ENCODE assay signal across 8 cellular contexts in the genomic region with DNA sequence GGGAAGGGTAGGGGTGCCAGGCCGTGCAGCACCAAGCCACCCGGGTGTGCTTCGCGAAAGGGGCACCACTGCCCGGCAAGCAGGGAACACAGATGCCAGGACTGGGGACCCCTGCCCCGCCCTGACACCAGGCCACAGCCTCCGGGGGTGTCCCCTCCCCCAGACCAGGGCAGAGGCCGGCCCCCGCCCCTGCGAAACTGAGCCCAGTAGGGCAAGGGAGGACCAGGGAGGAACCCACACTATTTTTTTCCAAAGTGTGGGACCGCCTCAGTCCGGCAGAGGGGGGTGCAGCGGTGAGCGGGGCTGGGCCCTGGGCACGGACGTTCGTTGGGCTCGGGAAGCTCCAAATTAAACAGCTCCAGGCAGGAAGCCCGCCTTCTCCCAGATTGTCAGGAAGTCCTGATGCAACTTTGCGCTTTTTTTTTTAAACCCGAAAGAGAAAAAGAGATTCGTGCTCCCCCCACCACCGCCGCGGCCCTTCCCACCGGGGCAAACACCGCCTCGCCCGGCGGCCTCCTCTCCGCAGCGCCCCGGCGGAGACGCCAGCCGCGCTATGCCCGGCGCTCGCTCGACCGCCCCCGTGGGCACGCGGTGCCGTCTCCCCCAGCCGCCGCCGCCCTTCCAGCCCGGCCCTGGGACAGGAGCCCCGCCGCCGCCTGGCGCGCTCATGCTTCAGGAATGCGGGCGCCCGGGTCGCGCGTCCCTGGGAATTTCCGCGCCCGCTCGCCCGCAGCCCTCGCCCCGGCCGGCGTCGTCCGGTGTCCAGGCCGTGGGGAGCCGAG. TPM values are rescaled to one million over a fixed set of nuclear protein-coding genes. Genes with fewer than 3 reads are reported as not detected.
DNase-seq lines count a peak whose midpoint lies in the region; ATAC-seq and TF ChIP-seq lines count a peak whose summit lies in the region.

No MANE protein-coding gene starts in this region.

- TF ChIP-seq RAD21 in HCT116 (IDR thresholded peaks at IDR 0.05; ENCODE audit: low read depth) = no peak

- no peaks in the 10 kb centered on the region for H3K9me3 Mint-ChIP-seq in CD8-positive, alpha-beta memory T cell
- no peaks in the 10 kb centered on the region for H3K9me3 Mint-ChIP-seq in MCF 10A (ENCODE audit: unreplicated experiment)

- peaks cover 57% of the 10 kb centered on the region for H3K79me2 ChIP-seq in HCT116 (ENCODE audit: insufficient read depth, low read length)

- H3K4me1 Mint-ChIP-seq in CD8-positive, alpha-beta memory T cell = peaks cover 39 to 49% (median 44%) of the 10 kb centered on the region in 3 donors
- H3K4me1 Mint-ChIP-seq in MCF 10A (ENCODE audit: insufficient read depth, unreplicated experiment) = peaks cover 25% of the 10 kb centered on the region

- H3K27ac ChIP-seq in CD8-positive, alpha-beta memory T cell (ENCODE audit: low read depth, low read length) = peak overlapping the region; percentile 80
- peak overlapping the region; percentile 91 for H3K27ac ChIP-seq in HCT116 (ENCODE audit: low read depth, low read length)

- H3K27me3 ChIP-seq in CD8-positive, alpha-beta memory T cell (ENCODE audit: insufficient read depth, low read length, poor library complexity, severe bottlenecking) = no peaks in the 10 kb centered on the region
- H3K27me3 ChIP-seq in HCT116 (ENCODE audit: insufficient read depth, low read length) = no peaks in the 10 kb centered on the region

- peak overlapping the region; percentile 92 for H3K4me2 ChIP-seq in HCT116 (ENCODE audit: low read length)

- H3K4me3 Mint-ChIP-seq in CD8-positive, alpha-beta memory T cell = peak overlapping the region; percentile 80 to 96 (median 85)
- H3K4me3 Mint-ChIP-seq in MCF 10A (ENCODE audit: unreplicated experiment) = peak overlapping the region; percentile 68

- ATAC-seq in HCT116 (peak; percentile 49), GM19397 (IDR thresholded peaks at IDR 0.05; ENCODE audit: unreplicated experiment) (no peak), HG03565 (IDR thresholded peaks at IDR 0.05; ENCODE audit: unreplicated experiment) (no peak)

- CTCF ChIA-PET in CD8-positive, alpha-beta memory T cell (lab: Charles Lee) = interaction anchor here (0.7 to 1.9 kb wide), 9 partner anchors 9 to 119 kb away, joined by 3 to 9 read pairs (median 3); partner anchors contain the start of genes GALNS and TRAPPC2L
- CTCF ChIA-PET in HCT116 (lab: Charles Lee) = interaction anchor here (0.9 to 8.9 kb wide), 10 partner anchors 11 to 387 kb away, joined by 3 to 59 read pairs (median 4); partner anchors contain the start of gene CDH15
- CTCF ChIA-PET in MCF 10A (lab: Yijun Ruan, JAX) = interaction anchor here (0.6 to 6.0 kb wide), 6 partner anchors 31 to 383 kb away, joined by 3 to 61 read pairs (median 5); no protein-coding TSS in a partner anchor

- H3K9me2 ChIP-seq in HCT116 (ENCODE audit: insufficient read depth) = no peaks in the 10 kb centered on the region

- POLR2A ChIA-PET in CD8-positive, alpha-beta memory T cell (lab: Charles Lee) = interaction anchor here (0.6 to 4.7 kb wide), 6 partner anchors 9 to 47 kb away, joined by 4 to 19 read pairs (median 7); partner anchors contain the start of gene APRT
- POLR2A ChIA-PET in HCT116 (lab: Charles Lee) = interaction anchor here (0.9 to 2.1 kb wide), 8 partner anchors 9 to 27 kb away, joined by 3 to 18 read pairs (median 4); partner anchors contain the start of gene APRT
- POLR2A ChIA-PET in MCF 10A (lab: Yijun Ruan, JAX) = interaction anchor here (0.6 to 5.3 kb wide), 18 partner anchors 10 to 214 kb away, joined by 3 to 57 read pairs (median 5); partner anchors contain the start of genes APRT, CDT1 and ZC3H18

- in situ Hi-C loops in SK-MEL-5 (cut with HindIII; ENCODE audit: low pct_unique_long_range_greater_than_20kb, low sequenced_read_pairs) = no loop called here

- DNase-seq in CD8-positive, alpha-beta memory T cell = peak in 4 of 5 donors; percentile 38 to 50 (median 40)
- DNase-seq in HCT116 (ENCODE audit: low read depth, low spot score) (no peak), SK-MEL-5 (ENCODE audit: low read depth, low spot score) (peak; percentile 25), MCF 10A (ENCODE audit: unreplicated experiment) (peak; percentile 87), iris pigment epithelial cell (ENCODE audit: low read depth) (peak; percentile 74)
- DNase-seq in stimulated activated CD4-positive, alpha-beta T cell treated with anti-CD3 and anti-CD28 coated beads, Interleukin-15, amount 100 ng/mL, for 24 hours = peak; percentile 65

- peak overlapping the region; percentile 94 for H3K9ac ChIP-seq in HCT116 (ENCODE audit: low read length)

- intact Hi-C loops in HCT116 (cut with micrococcal nuclease) (loop anchor here (2.0 kb wide), 2 partner anchors 19 to 39 kb away; partner anchors contain the start of gene CDT1), MCF 10A (cut with micrococcal nuclease) (no loop called here)

- H3K36me3 Mint-ChIP-seq in CD8-positive, alpha-beta memory T cell = peaks cover 0 to 2% (median 0%) of the 10 kb centered on the region in 3 donors
- H3K36me3 Mint-ChIP-seq in MCF 10A (ENCODE audit: insufficient read depth, unreplicated experiment) = no peaks in the 10 kb centered on the region

- peaks cover 55% of the 10 kb centered on the region for H3K4me1 ChIP-seq in CD8-positive, alpha-beta memory T cell (ENCODE audit: insufficient read depth, low read length)
- H3K4me1 ChIP-seq in HCT116 (ENCODE audit: control insufficient read depth in 1 of 2, insufficient read depth in 2 of 2, low read length in 2 of 2) = peaks cover 41 to 51% of the 10 kb centered on the region in 2 experiments

- H3K27ac Mint-ChIP-seq in CD8-positive, alpha-beta memory T cell = peak overlapping the region in 6 of 8 donors; percentile 43 to 97 (median 84)
- peak overlapping the region; percentile 83 for H3K27ac Mint-ChIP-seq in MCF 10A (ENCODE audit: low read depth, unreplicated experiment)

- RAD21 ChIA-PET in HCT116 (lab: Charles Lee; ENCODE audit: low non-redundant PET in 1 of 2, low total read pairs in 2 of 2, uncharacterized antibody in 2 of 2, unreplicated experiment in 2 of 2) = interaction anchor here in 1 of 2 experiments (1.0 kb wide), 1 partner anchor 47 kb away, joined by 4 read pairs; no protein-coding TSS in a partner anchor

- H3K36me3 ChIP-seq in CD8-positive, alpha-beta memory T cell (ENCODE audit: insufficient read depth, low read length) = no peaks in the 10 kb centered on the region
- H3K36me3 ChIP-seq in HCT116 (ENCODE audit: control insufficient read depth in 1 of 2, insufficient read depth in 2 of 2, low read length in 2 of 2) = no peaks in the 10 kb centered on the region; a peak in 1 of 4 replicates

- H4K20me1 ChIP-seq in HCT116 (ENCODE audit: insufficient read depth) = peaks cover 11% of the 10 kb centered on the region; the same call in 1 of the 2 replicates

- no peaks in the 10 kb centered on the region for H3K27me3 Mint-ChIP-seq in CD8-positive, alpha-beta memory T cell
- no peaks in the 10 kb centered on the region for H3K27me3 Mint-ChIP-seq in MCF 10A (ENCODE audit: insufficient read depth, unreplicated experiment)

- no peak overlapping the region for H2AFZ ChIP-seq in HCT116 (ENCODE audit: low read depth, low read length, poor library complexity, severe bottlenecking)

- BruUV-seq in HCT116 (replicated peaks; lab: Mats Ljungman, UMichigan) = no TSS peak
- no TSS peak for BruUV-seq in MCF 10A (replicated peaks; lab: Mats Ljungman, UMichigan)

- peak overlapping the region; percentile 15 for H3K4me3 ChIP-seq in CD8-positive, alpha-beta memory T cell (ENCODE audit: low read length)
- peak overlapping the region; percentile 69 to 82 for H3K4me3 ChIP-seq in HCT116 (replicated peaks in 1 of 2; ENCODE audit: low read depth in 1 of 2, low read length in 2 of 2)

- TF ChIP-seq POLR2A in HCT116 (IDR thresholded peaks at IDR 0.05; ENCODE audit: borderline replicate concordance, extremely low read depth, insufficient read depth, insufficient read length) = no peak

- TF ChIP-seq CTCF in HCT116 (IDR thresholded peaks at IDR 0.05 in 2 of 3, conservative IDR thresholded peaks at IDR 0.05 in 1 of 3; ENCODE audit: borderline replicate concordance in 1 of 3, insufficient read depth in 1 of 3, low read depth in 2 of 3, low read length in 2 of 3) = peak in 2 of 3 experiments; percentile 61 to 68; a peak in 4 of 6 replicates
- TF ChIP-seq CTCF in MCF 10A (IDR thresholded peaks at IDR 0.05; ENCODE audit: unreplicated experiment) = peak; percentile 42

- no peaks in the 10 kb centered on the region for H3K9me3 ChIP-seq in CD8-positive, alpha-beta memory T cell (ENCODE audit: low read length)
- no peaks in the 10 kb centered on the region for H3K9me3 ChIP-seq in HCT116 (ENCODE audit: control insufficient read depth in 1 of 2, insufficient read depth in 1 of 2, low read depth in 1 of 2, low read length in 2 of 2)

TF ChIP-seq in HCT116, 20 proteins besides CTCF, POLR2A, EP300 and RAD21:
- TF ChIP-seq SP1 (IDR thresholded peaks at IDR 0.05; ENCODE audit: low read depth) (no peak), POLR2AphosphoS5 (IDR thresholded peaks at IDR 0.05; ENCODE audit: low read depth, low read length) (peak; percentile 37; the same call in 1 of the 2 replicates)
TF ChIP-seq in HCT116: peak in this region for 1.

RNA-seq across cellular contexts. Expression of gene PIEZO1, which starts 0.8 kb away (rescaled TPM):
- 100 to 1,000 TPM; 215 to 230 TPM for total RNA-seq in CD8-positive, alpha-beta memory T cell
- polyA plus RNA-seq in CD8-positive, alpha-beta memory T cell = 58.4 TPM
- total RNA-seq in HCT116 (2021; ENCODE audit: unreplicated experiment) (224 TPM), MCF 10A (2022) (193 and 195 TPM in 2 replicates)
- polyA plus RNA-seq in HCT116 (2012) = 198 and 280 TPM in 2 replicates
- total RNA-seq in SK-MEL-5 (2014; rRNA removed; shearing (Covaris generic)) = 44.1 and 48.7 TPM in 2 replicates
- 84.8 and 136 TPM in 2 replicates for polyA plus RNA-seq in SK-MEL-5 (2015; cell fraction: cytosol; rRNA removed)
- polyA plus RNA-seq in SK-MEL-5 (2015; cell fraction: nucleus; rRNA removed) = 236 and 297 TPM in 2 replicates

RNA-seq across cellular contexts. Expression of gene CDT1, which starts 19.3 kb away (rescaled TPM):
- total RNA-seq in CD8-positive, alpha-beta memory T cell = 100 to 1,000 TPM in 1 of 2 experiments, 10 to 100 TPM in 1; 97.6 to 106 TPM
- polyA plus RNA-seq in CD8-positive, alpha-beta memory T cell = 0.26 TPM
- total RNA-seq in HCT116 (2021; ENCODE audit: unreplicated experiment) (160 TPM), MCF 10A (2022) (5.3 and 16.6 TPM in 2 replicates)
- 123 and 132 TPM in 2 replicates for polyA plus RNA-seq in HCT116 (2012)
- total RNA-seq in SK-MEL-5 (2014; rRNA removed; shearing (Covaris generic)) = 13.8 and 17.4 TPM in 2 replicates
- polyA plus RNA-seq in SK-MEL-5 (2015; cell fraction: cytosol; rRNA removed) = 38.1 and 45.4 TPM in 2 replicates
- polyA plus RNA-seq in SK-MEL-5 (2015; cell fraction: nucleus; rRNA removed) = 10.3 and 23.5 TPM in 2 replicates

RNA-seq across cellular contexts. Expression of gene APRT, which starts 27.5 kb away (rescaled TPM):
- total RNA-seq in CD8-positive, alpha-beta memory T cell = 100 to 1,000 TPM; 338 to 348 TPM
- 490 TPM for polyA plus RNA-seq in CD8-positive, alpha-beta memory T cell
- 311 TPM for total RNA-seq in HCT116 (2021; ENCODE audit: unreplicated experiment)
- polyA plus RNA-seq in HCT116 (2012) = 329 and 349 TPM in 2 replicates
- 209 and 226 TPM in 2 replicates for total RNA-seq in SK-MEL-5 (2014; rRNA removed; shearing (Covaris generic))
- 209 and 249 TPM in 2 replicates for polyA plus RNA-seq in SK-MEL-5 (2015; cell fraction: cytosol; rRNA removed)
- polyA plus RNA-seq in SK-MEL-5 (2015; cell fraction: nucleus; rRNA removed) = 99.4 and 110 TPM in 2 replicates
- total RNA-seq in MCF 10A (2022) = 231 and 248 TPM in 2 replicates
